16 cellular contexts compared by ENCODE assay signal in genomic region chrX:97524997-97525396, GRCh38.
DNase-seq lines count a peak whose midpoint lies in the region; ATAC-seq, FAIRE-seq and TF ChIP-seq lines count a peak whose summit lies in the region.
"Had no signal": no experiment of that assay in that cellular context is flagged by ENCODE, and none has a peak within 500 bp of the region (broad histone marks: within the 10 kb centered on the region; RNA-seq: fewer than 3 reads in every experiment).

No MANE protein-coding gene starts in this region.

- H3K4me3 ChIP-seq in HUES64 (ENCODE audit: low read length): no peak overlapping the region
- H3K4me3 ChIP-seq: gastroesophageal sphincter had no signal

- no peaks in the 10 kb centered on the region for H3K9me3 ChIP-seq in HUES64 (ENCODE audit: insufficient read depth, low read depth, low read length)
- H3K9me3 ChIP-seq: SK-N-SH had no signal

- no peak for ATAC-seq in HG03442 (IDR thresholded peaks at IDR 0.05; ENCODE audit: unreplicated experiment)
- ATAC-seq: activated T-cell treated with anti-CD3 and anti-CD28 coated beads, Interleukin-2, amount 50 U/mL, for 72 hours; gastroesophageal sphincter had no signal

- 72% methylated on average over 3 of the region's 3 CpGs for WGBS in HUES64

- H3K4me1 ChIP-seq in HUES64 (ENCODE audit: insufficient read depth, low read length): peaks cover 17% of the 10 kb centered on the region; the same call in 1 of the 2 replicates
- H3K4me1 ChIP-seq: gastroesophageal sphincter had no signal

- H3K27ac ChIP-seq in HUES64 (ENCODE audit: low read depth, low read length): peak overlapping the region; percentile 49; the same call in 1 of the 2 replicates
- H3K27ac ChIP-seq: gastroesophageal sphincter had no signal

- H3K36me3 ChIP-seq in HUES64 (ENCODE audit: insufficient read depth, low read length): no peaks in the 10 kb centered on the region
- H3K36me3 ChIP-seq: gastroesophageal sphincter had no signal

- no peak for FAIRE-seq in GM12892 (lab: Jason Lieb, UNC)
- FAIRE-seq: endometrium had no signal

- H3K9ac ChIP-seq in HUES64 (ENCODE audit: low read depth, low read length): no peak overlapping the region
- H3K9ac ChIP-seq: SK-N-SH had no signal

- TF ChIP-seq POLR2A in GM12892 (IDR thresholded peaks at IDR 0.05; ENCODE audit: low read depth, low read length): no peak

- H3K27me3 ChIP-seq in HUES64 (ENCODE audit: insufficient read depth, low read length): no peaks in the 10 kb centered on the region
- H3K27me3 ChIP-seq: gastroesophageal sphincter had no signal

- DNase-seq in AG08395 (ENCODE audit: low spot score): peak; percentile 26
- DNase-seq in dermis blood vessel endothelial cell: peak; percentile 84
- DNase-seq in lung microvascular endothelial cell (ENCODE audit: low read depth in 2 of 2): peak; percentile 53 to 83
- DNase-seq in NCI-H2081 (lab: John Stamatoyannopoulos, UW): no peak
- no peak for DNase-seq in germinal center (ENCODE audit: low spot score)
- DNase-seq in GM12892 (ENCODE audit: insufficient read length): no peak
- DNase-seq: activated CD4-positive, alpha-beta T cell treated with anti-CD3 and anti-CD28 coated beads, Interleukin-2, amount 50 U/mL, for 48 hours; activated T-cell treated with anti-CD3 and anti-CD28 coated beads, Interleukin-2, amount 50 U/mL, for 72 hours; GF-D8; immature natural killer cell; NCI-H2029; SK-N-SH had no signal

Comparison
In these comparisons a context has a peak if more than half of its experiments do, and no peak if none do; other contexts are left out.
1. DNase-seq: peak in AG08395 (single experiment), dermis blood vessel endothelial cell (single experiment) and lung microvascular endothelial cell (2 of 2); none in NCI-H2081 (0 of 2), germinal center (single experiment) and GM12892 (single experiment).